In the genomic region with DNA sequence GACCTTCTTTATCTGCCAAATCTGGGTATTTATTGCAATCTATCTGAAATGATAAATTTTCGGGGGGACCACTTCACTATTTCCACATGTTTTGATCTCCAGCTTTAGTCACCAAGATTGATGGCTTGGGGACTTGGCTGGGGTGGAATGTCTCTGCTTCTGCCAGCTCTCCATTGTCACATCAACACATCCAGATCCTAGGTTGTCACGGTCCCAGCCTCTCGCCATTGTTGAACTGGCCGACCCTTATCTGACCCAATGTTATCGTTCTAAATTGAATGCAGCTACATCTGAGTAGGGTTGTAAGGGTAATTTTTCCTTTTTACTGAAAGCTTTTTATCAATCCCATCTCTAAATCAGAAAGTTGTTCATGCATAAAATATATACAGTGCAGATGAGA, we compare ENCODE assay signal across 15 cellular contexts.
A peak's percentile ranks its signal among the peaks of the same experiment; 100 is the strongest.
DNase-seq lines count a peak whose midpoint lies in the region; ATAC-seq and TF ChIP-seq lines count a peak whose summit lies in the region.
"Had no signal": no experiment of that assay in that cellular context is flagged by ENCODE, and none has a peak within 500 bp of the region (broad histone marks: within the 10 kb centered on the region; RNA-seq: fewer than 3 reads in every experiment).

No MANE protein-coding gene starts in this region.

- ATAC-seq in Right ventricle myocardium inferior (peak; percentile 65), left ventricle myocardium superior (no peak), aorta (ENCODE audit: low FRiP score) (peak; percentile 41)
- ATAC-seq in stimulated activated naive CD8-positive, alpha-beta T cell treated with anti-CD3 and anti-CD28 coated beads, Interleukin-15, amount 100 ng/mL, for 72 hours, result no peak
- ATAC-seq: GM12878, GM23338 had no signal

- H3K9ac ChIP-seq in SK-N-SH (no peak overlapping the region), endodermal cell (ENCODE audit: extremely low read depth, low read length, poor library complexity, severe bottlenecking) (no peak overlapping the region)

- H3K4me1 Mint-ChIP-seq in endodermal cell, result peaks cover 10% of the 10 kb centered on the region
- H3K4me1 Mint-ChIP-seq in stimulated activated naive CD8-positive, alpha-beta T cell treated with anti-CD3 and anti-CD28 coated beads, Interleukin-15, amount 100 ng/mL, for 72 hours, result no peaks in the 10 kb centered on the region
- H3K4me1 Mint-ChIP-seq: B cell, GM23338 had no signal

- CTCF ChIA-PET in SK-N-SH (lab: Yijun Ruan, JAX), result interaction anchor here (0.6 to 4.0 kb wide), 6 partner anchors 14 to 687 kb away, joined by 3 to 47 read pairs (median 3); a partner anchor contains a TSS

- 13% methylated on average over 5 of the region's 5 CpGs for WGBS in SK-N-SH (ENCODE audit: low lambda C conversion rate)
- 80% methylated on average over 5 of the region's 5 CpGs; no CpG with 5 or more reads in 1 of the 2 experiments for WGBS in endodermal cell (ENCODE audit: insufficient coverage in 1 of 2, insufficient read length in 1 of 2), 2 experiments
- 8 to 13% methylated on average over 5 of the region's 5 CpGs for WGBS in aorta, 2 donors

- H3K9me3 ChIP-seq in SK-N-SH (no peaks in the 10 kb centered on the region), endodermal cell (ENCODE audit: control insufficient read depth, low read length) (no peaks in the 10 kb centered on the region), aorta (ENCODE audit: control insufficient read depth, low read length) (no peaks in the 10 kb centered on the region)

- H3K36me3 ChIP-seq in SK-N-SH (replicated peaks in 1 of 2; ENCODE audit: control insufficient read depth in 1 of 2, insufficient read depth in 2 of 2, low read length in 1 of 2) (no peaks in the 10 kb centered on the region), endodermal cell (ENCODE audit: control insufficient read depth, insufficient read depth, low read length) (no peaks in the 10 kb centered on the region), aorta (ENCODE audit: control insufficient read depth in 1 of 2, insufficient read depth in 2 of 2, low read length in 1 of 2) (peaks cover 0 to 3% of the 10 kb centered on the region in 2 donors)

- no peaks in the 10 kb centered on the region for H4K20me1 ChIP-seq in SK-N-SH (ENCODE audit: insufficient read depth)

- H3K79me2 ChIP-seq in SK-N-SH (ENCODE audit: insufficient read depth), result no peaks in the 10 kb centered on the region

- peaks cover 0 to 25% of the 10 kb centered on the region in 2 experiments; a peak in 2 of 4 replicates for H3K4me1 ChIP-seq in SK-N-SH (ENCODE audit: control insufficient read depth in 1 of 2, insufficient read depth in 2 of 2, low read depth in 1 of 2, low read length in 1 of 2)
- no peaks in the 10 kb centered on the region for H3K4me1 ChIP-seq in endodermal cell (ENCODE audit: control insufficient read depth, insufficient read depth, low read length)
- H3K4me1 ChIP-seq in aorta (ENCODE audit: control insufficient read depth in 1 of 2, insufficient read depth in 2 of 2, low read length in 2 of 2), result no peaks in the 10 kb centered on the region

- POLR2A ChIA-PET in SK-N-SH (lab: Yijun Ruan, JAX), result no interaction called here

- no peak overlapping the region for H3K4me2 ChIP-seq in SK-N-SH
- H3K4me2 ChIP-seq: GM23338 had no signal

- intact Hi-C loops in Right ventricle myocardium inferior (cut with DNase I), result no loop called here
- intact Hi-C loops in left ventricle myocardium superior (cut with micrococcal nuclease), result no loop called here
- intact Hi-C loops in aorta (cut with DNase I), result no loop called here
- intact Hi-C loops in posterior cingulate gyrus (cut with DNase I), result no loop called here

- H2AFZ ChIP-seq in SK-N-SH (ENCODE audit: low read depth), result no peak overlapping the region
- H2AFZ ChIP-seq: GM23338 had no signal

- no peaks in the 10 kb centered on the region for H3K27me3 Mint-ChIP-seq in endodermal cell (ENCODE audit: insufficient read depth)
- H3K27me3 Mint-ChIP-seq in stimulated activated naive CD8-positive, alpha-beta T cell treated with anti-CD3 and anti-CD28 coated beads, Interleukin-15, amount 100 ng/mL, for 72 hours, result peaks cover 30% of the 10 kb centered on the region
- H3K27me3 Mint-ChIP-seq: B cell had no signal

- TF ChIP-seq RAD21 in SK-N-SH (IDR thresholded peaks at IDR 0.05; ENCODE audit: low read length), result no peak

- H3K27ac Mint-ChIP-seq in endodermal cell, result no peak overlapping the region
- H3K27ac Mint-ChIP-seq in stimulated activated naive CD8-positive, alpha-beta T cell treated with anti-CD3 and anti-CD28 coated beads, Interleukin-15, amount 100 ng/mL, for 72 hours, result no peak overlapping the region
- H3K27ac Mint-ChIP-seq: B cell; CD4-positive, alpha-beta T cell; GM23338; H9 had no signal

- no peaks in the 10 kb centered on the region; the same call in 1 of the 2 replicates for H3K27me3 ChIP-seq in SK-N-SH (ENCODE audit: insufficient read depth)
- no peaks in the 10 kb centered on the region for H3K27me3 ChIP-seq in endodermal cell (ENCODE audit: control insufficient read depth, insufficient read depth, low read length, poor library complexity, severe bottlenecking)
- H3K27me3 ChIP-seq in aorta (ENCODE audit: control insufficient read depth in 1 of 2, insufficient read depth in 2 of 2, low read length in 1 of 2), result no peaks in the 10 kb centered on the region

- TF ChIP-seq CTCF in SK-N-SH (IDR thresholded peaks at IDR 0.05) (no peak), endodermal cell (conservative IDR thresholded peaks at IDR 0.05) (no peak)

- no peak for DNase-seq in Right ventricle myocardium inferior (ENCODE audit: missing footprints)
- no peak for DNase-seq in left ventricle myocardium superior
- DNase-seq in SK-N-SH, result peak; percentile 43
- DNase-seq in endodermal cell, result no peak
- DNase-seq in aorta, result no peak
- no peak for DNase-seq in stimulated activated naive CD8-positive, alpha-beta T cell treated with anti-CD3 and anti-CD28 coated beads, Interleukin-15, amount 100 ng/mL, for 72 hours
- DNase-seq in posterior cingulate gyrus, result no peak
- DNase-seq: C1 segment of cervical spinal cord; Calu3; CD4-positive, alpha-beta T cell; DMS 273 treated with DMSO at 0.1 percent for 48 hours; H9 had no signal

- peaks cover 4% of the 10 kb centered on the region for H3F3A ChIP-seq in SK-N-SH (replicated peaks; ENCODE audit: insufficient read depth)

- H3K27ac ChIP-seq in SK-N-SH (ENCODE audit: low read depth in 2 of 2, low read length in 1 of 2) (peak overlapping the region in 1 of 2 experiments; percentile 71; a peak in 2 of 4 replicates), endodermal cell (ENCODE audit: low read depth, low read length) (peak overlapping the region; percentile 8), aorta (ENCODE audit: low read depth in 1 of 2, low read length in 2 of 2) (no peak overlapping the region)

- no peak overlapping the region for H3K4me3 Mint-ChIP-seq in endodermal cell
- no peak overlapping the region for H3K4me3 Mint-ChIP-seq in stimulated activated naive CD8-positive, alpha-beta T cell treated with anti-CD3 and anti-CD28 coated beads, Interleukin-15, amount 100 ng/mL, for 72 hours
- H3K4me3 Mint-ChIP-seq: B cell; CD4-positive, alpha-beta T cell; GM23338; H9 had no signal

- no peaks in the 10 kb centered on the region for H3K36me3 Mint-ChIP-seq in endodermal cell (ENCODE audit: low read depth)

- H3K4me3 ChIP-seq in SK-N-SH (ENCODE audit: low read depth in 2 of 2, low read length in 1 of 2) (no peak overlapping the region; a peak in 1 of 4 replicates), endodermal cell (ENCODE audit: low read length) (no peak overlapping the region), aorta (ENCODE audit: low read length in 2 of 2) (no peak overlapping the region)
- H3K4me3 ChIP-seq: GM12878, GM23338 had no signal

- no peaks in the 10 kb centered on the region for H3K9me2 ChIP-seq in SK-N-SH

- TF ChIP-seq EP300 in SK-N-SH (IDR thresholded peaks at IDR 0.05; ENCODE audit: borderline replicate concordance in 1 of 2, low read depth in 1 of 2, low read length in 1 of 2), result peak in 1 of 2 experiments; percentile 81; a peak in 2 of 4 replicates

- H3K9me3 Mint-ChIP-seq in endodermal cell, result no peaks in the 10 kb centered on the region
- no peaks in the 10 kb centered on the region for H3K9me3 Mint-ChIP-seq in stimulated activated naive CD8-positive, alpha-beta T cell treated with anti-CD3 and anti-CD28 coated beads, Interleukin-15, amount 100 ng/mL, for 72 hours
- H3K9me3 Mint-ChIP-seq: GM23338, H9 had no signal

TF ChIP-seq in SK-N-SH, 30 proteins besides CTCF, POLR2A, EP300 and RAD21:
- TF ChIP-seq CHD2 (IDR thresholded peaks at IDR 0.05; ENCODE audit: low read length, partially characterized antibody), result peak; percentile 13
- TF ChIP-seq RCOR1 (IDR thresholded peaks at IDR 0.05; ENCODE audit: low read length), result peak; percentile 56; the same call in 1 of the 2 replicates
- TF ChIP-seq, protein P1, sequence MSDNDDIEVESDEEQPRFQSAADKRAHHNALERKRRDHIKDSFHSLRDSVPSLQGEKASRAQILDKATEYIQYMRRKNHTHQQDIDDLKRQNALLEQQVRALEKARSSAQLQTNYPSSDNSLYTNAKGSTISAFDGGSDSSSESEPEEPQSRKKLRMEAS (IDR thresholded peaks at IDR 0.05; ENCODE audit: low read depth), result no peak
- TF ChIP-seq NRF1 (IDR thresholded peaks at IDR 0.05; ENCODE audit: low read depth, low read length), result no peak
- no peak for TF ChIP-seq JUND (IDR thresholded peaks at IDR 0.05)
- TF ChIP-seq RXRA (IDR thresholded peaks at IDR 0.05; ENCODE audit: borderline replicate concordance, low read depth), result no peak
- TF ChIP-seq MXI1 (IDR thresholded peaks at IDR 0.05; ENCODE audit: low read depth, low read length), result 0 out of 2 replicates have a peak, but pooled peaks have one; percentile 22
- TF ChIP-seq GATA2 (CRISPR knock-in tag; IDR thresholded peaks at IDR 0.05), result peak; percentile 80
- TF ChIP-seq YY1 (IDR thresholded peaks at IDR 0.05; ENCODE audit: low read depth), result no peak
TF ChIP-seq in SK-N-SH: peak in this region for 4.

Comparison
In these comparisons a context has a peak if more than half of its experiments do, and no peak if none do; other contexts are left out.
1. ATAC-seq: peak in Right ventricle myocardium inferior (single experiment) and aorta (single experiment); none in left ventricle myocardium superior (single experiment) and stimulated activated naive CD8-positive, alpha-beta T cell treated with anti-CD3 and anti-CD28 coated beads, Interleukin-15, amount 100 ng/mL, for 72 hours (single experiment).